ENCODE assay signal across 1 cellular context in the genomic region with DNA sequence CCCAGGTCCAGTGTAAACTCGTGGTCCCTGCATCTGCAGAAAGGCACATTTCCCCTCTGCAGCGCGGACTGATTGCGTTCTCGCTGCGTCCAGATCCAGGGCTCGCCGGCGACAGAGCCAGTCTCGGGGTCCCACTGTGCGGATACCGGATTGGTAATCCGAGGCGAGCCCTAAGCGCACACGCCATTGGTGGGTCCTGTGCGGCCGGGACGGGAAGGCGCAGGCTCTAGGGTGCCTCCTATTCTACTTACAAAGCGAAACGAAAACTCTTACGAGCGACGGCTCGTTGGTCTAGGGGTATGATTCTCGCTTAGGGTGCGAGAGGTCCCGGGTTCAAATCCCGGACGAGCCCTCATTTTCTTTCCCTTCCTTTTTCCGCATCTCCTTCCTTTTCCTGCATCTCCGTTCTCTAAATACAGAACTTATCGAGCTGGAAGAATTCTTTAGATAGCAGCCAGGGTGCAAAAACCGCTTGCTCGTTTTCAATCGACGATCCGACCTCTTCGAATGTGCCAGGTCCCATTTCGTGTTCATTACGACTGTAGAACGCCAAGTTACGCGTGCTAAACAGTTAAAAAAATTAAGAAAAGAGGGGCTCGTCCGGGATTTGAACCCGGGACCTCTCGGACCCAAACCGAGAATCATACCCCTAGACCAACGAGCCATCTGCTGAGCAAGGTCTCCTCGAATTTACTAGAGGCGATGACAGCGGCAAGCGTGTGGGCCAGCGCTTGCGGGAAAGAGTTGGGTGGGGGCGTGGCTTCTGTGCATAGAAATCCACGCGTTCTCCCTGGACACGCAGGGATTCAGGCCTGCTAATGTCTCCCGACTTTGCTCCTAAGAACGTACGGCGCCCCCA.
TF ChIP-seq lines count a peak whose summit lies in the region.

No MANE protein-coding gene starts in this region.

TF ChIP-seq in GM12878, 131 proteins besides CTCF, POLR2A, EP300 and RAD21 (continued from another document and continues in another):
- TF ChIP-seq EZH2 (IDR thresholded peaks at IDR 0.05; ENCODE audit: borderline replicate concordance, control insufficient read depth, low read depth, low read length) = no peak
- TF ChIP-seq, protein P1, sequence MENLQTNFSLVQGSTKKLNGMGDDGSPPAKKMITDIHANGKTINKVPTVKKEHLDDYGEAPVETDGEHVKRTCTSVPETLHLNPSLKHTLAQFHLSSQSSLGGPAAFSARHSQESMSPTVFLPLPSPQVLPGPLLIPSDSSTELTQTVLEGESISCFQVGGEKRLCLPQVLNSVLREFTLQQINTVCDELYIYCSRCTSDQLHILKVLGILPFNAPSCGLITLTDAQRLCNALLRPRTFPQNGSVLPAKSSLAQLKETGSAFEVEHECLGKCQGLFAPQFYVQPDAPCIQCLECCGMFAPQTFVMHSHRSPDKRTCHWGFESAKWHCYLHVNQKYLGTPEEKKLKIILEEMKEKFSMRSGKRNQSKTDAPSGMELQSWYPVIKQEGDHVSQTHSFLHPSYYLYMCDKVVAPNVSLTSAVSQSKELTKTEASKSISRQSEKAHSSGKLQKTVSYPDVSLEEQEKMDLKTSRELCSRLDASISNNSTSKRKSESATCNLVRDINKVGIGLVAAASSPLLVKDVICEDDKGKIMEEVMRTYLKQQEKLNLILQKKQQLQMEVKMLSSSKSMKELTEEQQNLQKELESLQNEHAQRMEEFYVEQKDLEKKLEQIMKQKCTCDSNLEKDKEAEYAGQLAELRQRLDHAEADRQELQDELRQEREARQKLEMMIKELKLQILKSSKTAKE (IDR thresholded peaks at IDR 0.05; ENCODE audit: low read depth, poor library complexity, severe bottlenecking) = peak; percentile 95
- TF ChIP-seq MLLT1 (IDR thresholded peaks at IDR 0.05) = no peak; the same call in 1 of the 2 replicates
- TF ChIP-seq, protein P2, sequence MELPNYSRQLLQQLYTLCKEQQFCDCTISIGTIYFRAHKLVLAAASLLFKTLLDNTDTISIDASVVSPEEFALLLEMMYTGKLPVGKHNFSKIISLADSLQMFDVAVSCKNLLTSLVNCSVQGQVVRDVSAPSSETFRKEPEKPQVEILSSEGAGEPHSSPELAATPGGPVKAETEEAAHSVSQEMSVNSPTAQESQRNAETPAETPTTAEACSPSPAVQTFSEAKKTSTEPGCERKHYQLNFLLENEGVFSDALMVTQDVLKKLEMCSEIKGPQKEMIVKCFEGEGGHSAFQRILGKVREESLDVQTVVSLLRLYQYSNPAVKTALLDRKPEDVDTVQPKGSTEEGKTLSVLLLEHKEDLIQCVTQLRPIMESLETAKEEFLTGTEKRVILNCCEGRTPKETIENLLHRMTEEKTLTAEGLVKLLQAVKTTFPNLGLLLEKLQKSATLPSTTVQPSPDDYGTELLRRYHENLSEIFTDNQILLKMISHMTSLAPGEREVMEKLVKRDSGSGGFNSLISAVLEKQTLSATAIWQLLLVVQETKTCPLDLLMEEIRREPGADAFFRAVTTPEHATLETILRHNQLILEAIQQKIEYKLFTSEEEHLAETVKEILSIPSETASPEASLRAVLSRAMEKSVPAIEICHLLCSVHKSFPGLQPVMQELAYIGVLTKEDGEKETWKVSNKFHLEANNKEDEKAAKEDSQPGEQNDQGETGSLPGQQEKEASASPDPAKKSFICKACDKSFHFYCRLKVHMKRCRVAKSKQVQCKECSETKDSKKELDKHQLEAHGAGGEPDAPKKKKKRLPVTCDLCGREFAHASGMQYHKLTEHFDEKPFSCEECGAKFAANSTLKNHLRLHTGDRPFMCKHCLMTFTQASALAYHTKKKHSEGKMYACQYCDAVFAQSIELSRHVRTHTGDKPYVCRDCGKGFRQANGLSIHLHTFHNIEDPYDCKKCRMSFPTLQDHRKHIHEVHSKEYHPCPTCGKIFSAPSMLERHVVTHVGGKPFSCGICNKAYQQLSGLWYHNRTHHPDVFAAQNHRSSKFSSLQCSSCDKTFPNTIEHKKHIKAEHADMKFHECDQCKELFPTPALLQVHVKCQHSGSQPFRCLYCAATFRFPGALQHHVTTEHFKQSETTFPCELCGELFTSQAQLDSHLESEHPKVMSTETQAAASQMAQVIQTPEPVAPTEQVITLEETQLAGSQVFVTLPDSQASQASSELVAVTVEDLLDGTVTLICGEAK (IDR thresholded peaks at IDR 0.05; ENCODE audit: borderline replicate concordance) = peak; percentile 81
- peak; percentile 72 for TF ChIP-seq RUNX3 (IDR thresholded peaks at IDR 0.05; ENCODE audit: low read length)
- TF ChIP-seq PKNOX1 (IDR thresholded peaks at IDR 0.05) = no peak
- no peak for TF ChIP-seq CBX3 (IDR thresholded peaks at IDR 0.05; ENCODE audit: borderline replicate concordance, low read depth)
- TF ChIP-seq CBFB (IDR thresholded peaks at IDR 0.05; ENCODE audit: low read depth) = peak; percentile 72
- no peak for TF ChIP-seq ZNF622 (IDR thresholded peaks at IDR 0.05)
- no peak for TF ChIP-seq BCL3 (IDR thresholded peaks at IDR 0.05; ENCODE audit: borderline replicate concordance, insufficient read depth, low read depth, low read length, poor library complexity, severe bottlenecking)
- TF ChIP-seq, protein P3, sequence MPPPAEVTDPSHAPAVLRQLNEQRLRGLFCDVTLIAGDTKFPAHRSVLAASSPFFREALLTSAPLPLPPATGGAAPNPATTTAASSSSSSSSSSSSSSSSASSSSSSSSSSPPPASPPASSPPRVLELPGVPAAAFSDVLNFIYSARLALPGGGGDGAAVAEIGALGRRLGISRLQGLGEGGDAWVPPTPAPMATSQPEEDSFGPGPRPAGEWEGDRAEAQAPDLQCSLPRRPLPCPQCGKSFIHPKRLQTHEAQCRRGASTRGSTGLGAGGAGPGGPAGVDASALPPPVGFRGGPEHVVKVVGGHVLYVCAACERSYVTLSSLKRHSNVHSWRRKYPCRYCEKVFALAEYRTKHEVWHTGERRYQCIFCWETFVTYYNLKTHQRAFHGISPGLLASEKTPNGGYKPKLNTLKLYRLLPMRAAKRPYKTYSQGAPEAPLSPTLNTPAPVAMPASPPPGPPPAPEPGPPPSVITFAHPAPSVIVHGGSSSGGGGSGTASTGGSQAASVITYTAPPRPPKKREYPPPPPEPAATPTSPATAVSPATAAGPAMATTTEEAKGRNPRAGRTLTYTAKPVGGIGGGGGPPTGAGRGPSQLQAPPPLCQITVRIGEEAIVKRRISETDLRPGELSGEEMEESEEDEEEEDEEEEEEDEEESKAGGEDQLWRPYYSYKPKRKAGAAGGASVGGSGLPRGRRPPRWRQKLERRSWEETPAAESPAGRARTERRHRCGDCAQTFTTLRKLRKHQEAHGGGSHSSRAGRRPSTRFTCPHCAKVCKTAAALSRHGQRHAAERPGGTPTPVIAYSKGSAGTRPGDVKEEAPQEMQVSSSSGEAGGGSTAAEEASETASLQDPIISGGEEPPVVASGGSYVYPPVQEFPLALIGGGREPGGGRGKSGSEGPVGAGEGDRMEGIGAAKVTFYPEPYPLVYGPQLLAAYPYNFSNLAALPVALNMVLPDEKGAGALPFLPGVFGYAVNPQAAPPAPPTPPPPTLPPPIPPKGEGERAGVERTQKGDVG (CRISPR knock-in tag; IDR thresholded peaks at IDR 0.05) = no peak
- TF ChIP-seq NRF1 (conservative IDR thresholded peaks at IDR 0.05; ENCODE audit: low read depth, low read length) = no peak
- no peak for TF ChIP-seq MYC (IDR thresholded peaks at IDR 0.05; ENCODE audit: insufficient read depth, insufficient read length, insufficient replicate concordance, low read length, severe bottlenecking)
- TF ChIP-seq IRF3 (IDR thresholded peaks at IDR 0.05) = peak; percentile 20; the same call in 1 of the 2 replicates
- peak; percentile 83 for TF ChIP-seq NR2F1 (conservative IDR thresholded peaks at IDR 0.05)
- TF ChIP-seq TCF12 (IDR thresholded peaks at IDR 0.05; ENCODE audit: low read depth, low read length) = no peak
- no peak for TF ChIP-seq FOS (IDR thresholded peaks at IDR 0.05; ENCODE audit: borderline replicate concordance, extremely low read depth, insufficient read length)
- TF ChIP-seq YY1 (IDR thresholded peaks at IDR 0.05; ENCODE audit: low read depth, low read length) = peak; percentile 61; the same call in 1 of the 2 replicates
- no peak for TF ChIP-seq PAX8 (IDR thresholded peaks at IDR 0.05)
- 0 out of 2 replicates have a peak, but pooled peaks have one; percentile 91 for TF ChIP-seq WRNIP1 (IDR thresholded peaks at IDR 0.05; ENCODE audit: borderline replicate concordance, low read depth, low read length)
- no peak for TF ChIP-seq STAT3 (IDR thresholded peaks at IDR 0.05; ENCODE audit: low read depth, low read length)
- TF ChIP-seq BHLHE40 (IDR thresholded peaks at IDR 0.05; ENCODE audit: borderline replicate concordance in 1 of 2, low read depth in 2 of 2, low read length in 1 of 2) = peak in 1 of 2 experiments; percentile 4; a peak in 1 of 4 replicates
- 0 out of 2 replicates have a peak, but pooled peaks have one; percentile 13 for TF ChIP-seq MYB (IDR thresholded peaks at IDR 0.05; ENCODE audit: borderline replicate concordance, low read depth, low read length)
- no peak for TF ChIP-seq SP1 (IDR thresholded peaks at IDR 0.05; ENCODE audit: low read depth, low read length)
- TF ChIP-seq ETV6 (conservative IDR thresholded peaks at IDR 0.05 in 1 of 2, IDR thresholded peaks at IDR 0.05 in 1 of 2; ENCODE audit: borderline replicate concordance in 1 of 2, low read depth in 1 of 2) = peak in 1 of 2 experiments; percentile 20; a peak in 1 of 4 replicates
- TF ChIP-seq RCOR1 (conservative IDR thresholded peaks at IDR 0.05; ENCODE audit: low read depth, low read length) = 0 out of 2 replicates have a peak, but pooled peaks have one; percentile 6
- TF ChIP-seq GABPA (IDR thresholded peaks at IDR 0.05; ENCODE audit: low read depth) = peak; percentile 71; the same call in 1 of the 2 replicates
- TF ChIP-seq BCL11A (IDR thresholded peaks at IDR 0.05; ENCODE audit: low read depth, low read length) = no peak
- peak; percentile 8; the same call in 1 of the 2 replicates for TF ChIP-seq HCFC1 (IDR thresholded peaks at IDR 0.05; ENCODE audit: low read length)
- TF ChIP-seq KLF5 (IDR thresholded peaks at IDR 0.05; ENCODE audit: partially characterized antibody) = peak; percentile 49
- no peak for TF ChIP-seq POLR2AphosphoS5 (IDR thresholded peaks at IDR 0.05; ENCODE audit: low read length)
- peak; percentile 60; the same call in 1 of the 2 replicates for TF ChIP-seq FOXM1 (IDR thresholded peaks at IDR 0.05; ENCODE audit: low read depth, low read length)
- TF ChIP-seq ATF7 (IDR thresholded peaks at IDR 0.05; ENCODE audit: low read depth) = 0 out of 2 replicates have a peak, but pooled peaks have one; percentile 64
- TF ChIP-seq SPI1 (IDR thresholded peaks at IDR 0.05; ENCODE audit: borderline replicate concordance, insufficient read depth, low read depth, low read length) = no peak
- 0 out of 2 replicates have a peak, but pooled peaks have one; percentile 71 for TF ChIP-seq HSF1 (IDR thresholded peaks at IDR 0.05; ENCODE audit: low read depth, low read length)
- no peak for TF ChIP-seq PML (IDR thresholded peaks at IDR 0.05; ENCODE audit: low read length)
- TF ChIP-seq RB1 (IDR thresholded peaks at IDR 0.05; ENCODE audit: borderline replicate concordance) = peak; percentile 47; the same call in 1 of the 2 replicates
- 0 out of 2 replicates have a peak, but pooled peaks have one; percentile 93 for TF ChIP-seq CBX5 (IDR thresholded peaks at IDR 0.05; ENCODE audit: low read depth)
